12 cellular contexts compared by ENCODE assay signal in genomic region chr5:141491323-141492167, GRCh38. TPM values are rescaled to one million over a fixed set of nuclear protein-coding genes. Genes with fewer than 3 reads are reported as not detected.
DNase-seq lines count a peak whose midpoint lies in the region; ATAC-seq and TF ChIP-seq lines count a peak whose summit lies in the region.
"Had no signal": no experiment of that assay in that cellular context is flagged by ENCODE, and none has a peak within 500 bp of the region (broad histone marks: within the 10 kb centered on the region; RNA-seq: fewer than 3 reads in every experiment).

No MANE protein-coding gene starts in this region.

- no peak overlapping the region for H3K4me3 ChIP-seq in mesendoderm (ENCODE audit: low read length)

- no peak overlapping the region for H2BK15ac ChIP-seq in mesendoderm (replicated peaks; ENCODE audit: low read depth)

- H3K27ac Mint-ChIP-seq in activated B cell treated with CpG ODN at 0.5 μM for 24 hours (no peak overlapping the region), nephron progenitor cell (no peak overlapping the region)

- no peak overlapping the region for H3K18ac ChIP-seq in mesendoderm (ENCODE audit: low read length)

- H3K56ac ChIP-seq in mesendoderm (ENCODE audit: low read length), result peak overlapping the region; percentile 49

- no peak overlapping the region for H3K9ac ChIP-seq in mesendoderm (ENCODE audit: low read length)

- no CpG with 5 or more reads among the region's 66 CpGs for WGBS in mesendoderm (ENCODE audit: extremely low coverage, insufficient coverage, low lambda C conversion rate)

- H3K4me3 Mint-ChIP-seq in activated B cell treated with CpG ODN at 0.5 μM for 24 hours (peak overlapping the region; percentile 81), nephron progenitor cell (no peak overlapping the region)

- H3K4me1 Mint-ChIP-seq in activated B cell treated with CpG ODN at 0.5 μM for 24 hours (peaks cover 18% of the 10 kb centered on the region), nephron progenitor cell (peaks cover 61% of the 10 kb centered on the region)

- H2BK5ac ChIP-seq in mesendoderm (ENCODE audit: low read length), result no peak overlapping the region

- no peak overlapping the region for H4K8ac ChIP-seq in mesendoderm (ENCODE audit: low read depth, low read length)

- H3K4me2 ChIP-seq in mesendoderm (ENCODE audit: low read length), result no peak overlapping the region

- DNase-seq in GM10266 (ENCODE audit: extremely low spot score), result peak; percentile 42
- no peak for DNase-seq in activated B cell treated with CpG ODN at 0.5 μM for 24 hours
- DNase-seq in mesendoderm, result no peak
- DNase-seq in SKM-1 (lab: John Stamatoyannopoulos, UW; ENCODE audit: unreplicated experiment), result no peak
- DNase-seq in DMS114 treated with DMSO at 0.1 percent for 48 hours (lab: John Stamatoyannopoulos, UW; ENCODE audit: unreplicated experiment), result no peak
- no peak for DNase-seq in nephron progenitor cell
- DNase-seq: DND-41, IMR-90, NCI-H510A had no signal

- H3K79me1 ChIP-seq in mesendoderm (ENCODE audit: low read length), result peaks cover 1% of the 10 kb centered on the region

- H3K27me3 ChIP-seq in mesendoderm (ENCODE audit: insufficient read depth, low read length, poor library complexity), result no peaks in the 10 kb centered on the region

- intact Hi-C loops in activated B cell treated with CpG ODN at 0.5 μM for 24 hours (cut with micrococcal nuclease), result loop anchor here (1.0 to 2.0 kb wide), 4 partner anchors 7 to 21 kb away; no protein-coding TSS in a partner anchor

- TF ChIP-seq CTCF in GM10266 (IDR thresholded peaks at IDR 0.05; ENCODE audit: control insufficient read depth, insufficient read depth, low read depth, missing control alignments), result no peak
- no peak for TF ChIP-seq CTCF in activated B cell treated with CpG ODN at 0.5 μM for 24 hours (IDR thresholded peaks at IDR 0.05)
- no peak for TF ChIP-seq CTCF in nephron progenitor cell (IDR thresholded peaks at IDR 0.05)

- ATAC-seq in GM21576 (IDR thresholded peaks at IDR 0.05; ENCODE audit: unreplicated experiment) (peak; percentile 22), activated B cell treated with CpG ODN at 0.5 μM for 24 hours (ENCODE audit: low read depth) (peak; percentile 30), HG03196 (IDR thresholded peaks at IDR 0.05; ENCODE audit: unreplicated experiment) (no peak)

- POLR2A ChIA-PET in activated B cell treated with CpG ODN at 0.5 μM for 24 hours (lab: Charles Lee), result interaction anchor here (1.4 to 2.9 kb wide), 2 partner anchors 19 to 21 kb away, joined by 4 to 9 read pairs; no protein-coding TSS in a partner anchor

- H3K4me1 ChIP-seq in mesendoderm (ENCODE audit: control insufficient read depth, low read depth, low read length), result peaks cover 16% of the 10 kb centered on the region

- H4K5ac ChIP-seq in mesendoderm (ENCODE audit: low read length), result no peak overlapping the region

- H2BK120ac ChIP-seq in mesendoderm (ENCODE audit: low read depth, low read length), result no peak overlapping the region

- H3K23ac ChIP-seq in mesendoderm (ENCODE audit: low read length), result peak overlapping the region; percentile 3

- no peak overlapping the region for H3K27ac ChIP-seq in mesendoderm (ENCODE audit: low read depth, low read length)

- H2AK5ac ChIP-seq in mesendoderm (ENCODE audit: low read length), result no peak overlapping the region

- H3K9me3 Mint-ChIP-seq in activated B cell treated with CpG ODN at 0.5 μM for 24 hours, result no peaks in the 10 kb centered on the region
- peaks cover 47% of the 10 kb centered on the region for H3K9me3 Mint-ChIP-seq in nephron progenitor cell

- H3K4ac ChIP-seq in mesendoderm (ENCODE audit: low read depth, low read length), result no peak overlapping the region

- H3K36me3 ChIP-seq in mesendoderm (ENCODE audit: control insufficient read depth, insufficient read depth, low read length), result no peaks in the 10 kb centered on the region

- H3K27me3 Mint-ChIP-seq in activated B cell treated with CpG ODN at 0.5 μM for 24 hours, result peaks cover 44% of the 10 kb centered on the region
- H3K27me3 Mint-ChIP-seq in nephron progenitor cell (ENCODE audit: low read depth, poor library complexity), result peaks cover 7% of the 10 kb centered on the region

- CTCF ChIA-PET in activated B cell treated with CpG ODN at 0.5 μM for 24 hours (lab: Charles Lee), result interaction anchor here (0.6 kb wide), 1 partner anchor 42 kb away, joined by 4 read pairs; no protein-coding TSS in a partner anchor

- no peaks in the 10 kb centered on the region for H3K36me3 Mint-ChIP-seq in activated B cell treated with CpG ODN at 0.5 μM for 24 hours (ENCODE audit: low read depth)
- H3K36me3 Mint-ChIP-seq in nephron progenitor cell (ENCODE audit: low read depth), result peaks cover 65% of the 10 kb centered on the region

- H3K79me2 ChIP-seq in mesendoderm (ENCODE audit: control insufficient read depth, insufficient read depth, low read length), result no peaks in the 10 kb centered on the region

RNA-seq across cellular contexts. Expression of gene PCDHGC5, which starts 2.7 kb away (rescaled TPM):
- 0.24 and 0.38 TPM in 2 replicates for total RNA-seq in activated B cell treated with CpG ODN at 0.5 μM for 24 hours
- 0.08 TPM for polyA plus RNA-seq in mesendoderm (2013, experiment 1 of 2)
- polyA plus RNA-seq in mesendoderm (2013, experiment 2 of 2), result 0.11 TPM
- total RNA-seq: mononuclear cell had no signal

RNA-seq across cellular contexts. Expression of gene PCDHGC4, which starts 6.7 kb away (rescaled TPM):
- 0.69 TPM in 2 replicates for total RNA-seq in activated B cell treated with CpG ODN at 0.5 μM for 24 hours
- polyA plus RNA-seq in mesendoderm (2013, experiment 1 of 2), result 2.0 TPM
- 1.8 TPM for polyA plus RNA-seq in mesendoderm (2013, experiment 2 of 2)

RNA-seq across cellular contexts. Expression of gene PCDHGC3, which starts 15.8 kb away (rescaled TPM):
- total RNA-seq in activated B cell treated with CpG ODN at 0.5 μM for 24 hours, result 2.6 and 3.3 TPM in 2 replicates
- polyA plus RNA-seq in mesendoderm (2013, experiment 1 of 2), result 24.0 TPM
- polyA plus RNA-seq in mesendoderm (2013, experiment 2 of 2), result 23.6 TPM
